ENCODE assay signal across 10 cellular contexts in genomic region chr1:32353886-32354570, GRCh38. TPM values are rescaled to one million over a fixed set of nuclear protein-coding genes. Genes with fewer than 3 reads are reported as not detected.
DNase-seq lines count a peak whose midpoint lies in the region; ATAC-seq, FAIRE-seq and TF ChIP-seq lines count a peak whose summit lies in the region.
"Had no signal": no experiment of that assay in that cellular context is flagged by ENCODE, and none has a peak within 500 bp of the region (broad histone marks: within the 10 kb centered on the region; RNA-seq: fewer than 3 reads in every experiment).

No MANE protein-coding gene starts in this region.

- H3K27me3 Mint-ChIP-seq in immature natural killer cell (ENCODE audit: low read depth in 3 of 3) = peaks cover 2 to 11% (median 5%) of the 10 kb centered on the region in 3 donors

- H3K4me1 ChIP-seq in body of pancreas = peaks cover 37% of the 10 kb centered on the region
- peaks cover 65% of the 10 kb centered on the region for H3K4me1 ChIP-seq in testis

- DNase-seq in SKM-1 treated with dmso at 0.1 percent for 144 hours (lab: John Stamatoyannopoulos, UW; ENCODE audit: unreplicated experiment) (peak; percentile 40), SKM-1 (lab: John Stamatoyannopoulos, UW; ENCODE audit: unreplicated experiment) (no peak), body of pancreas (peak in 3 of 4 donors; percentile 36 to 52 (median 42)), immature natural killer cell (no peak), testis (peak; percentile 96), urothelium cell line (ENCODE audit: low spot score) (no peak)
- no peak for DNase-seq in stimulated activated CD4-positive, alpha-beta T cell treated with anti-CD3 and anti-CD28 coated beads, Interleukin-1b, Interleukin-23, amount 100 ng/mL, for 48 hours
- DNase-seq: NCI-H345 had no signal

- no peak for FAIRE-seq in urothelium cell line (lab: Jason Lieb, UNC)
- FAIRE-seq: A549 had no signal

- H3K9me3 ChIP-seq in body of pancreas (no peaks in the 10 kb centered on the region), testis (no peaks in the 10 kb centered on the region)
- H3K9me3 ChIP-seq: A549 had no signal

- peak overlapping the region in 4 of 5 donors; percentile 22 to 74 (median 46) for H3K4me3 Mint-ChIP-seq in immature natural killer cell

- TF ChIP-seq POLR2A in body of pancreas (IDR thresholded peaks at IDR 0.05) = no peak
- TF ChIP-seq POLR2A in testis (IDR thresholded peaks at IDR 0.05) = no peak

- H3K27me3 ChIP-seq in body of pancreas (no peaks in the 10 kb centered on the region), testis (no peaks in the 10 kb centered on the region)

- intact Hi-C loops in body of pancreas (cut with DNase I) (no loop called here), testis (cut with DNase I; ENCODE audit: low total_unique reads) (no loop called here)

- no peaks in the 10 kb centered on the region for H3K9me3 Mint-ChIP-seq in immature natural killer cell

- no peak for ATAC-seq in body of pancreas
- no peak for ATAC-seq in GM21367 (IDR thresholded peaks at IDR 0.05; ENCODE audit: unreplicated experiment)
- ATAC-seq: A549 had no signal

- no peak overlapping the region for H3K4me3 ChIP-seq in body of pancreas
- H3K4me3 ChIP-seq in testis = no peak overlapping the region
- H3K4me3 ChIP-seq: A549 had no signal

- H3K36me3 ChIP-seq in body of pancreas (replicated peaks in 1 of 2; ENCODE audit: insufficient read depth in 1 of 2, low read depth in 2 of 2) (no peaks in the 10 kb centered on the region), testis (ENCODE audit: low read depth, missing control alignments) (no peaks in the 10 kb centered on the region)

- TF ChIP-seq CTCF in body of pancreas (IDR thresholded peaks at IDR 0.05) (no peak), testis (IDR thresholded peaks at IDR 0.05) (no peak)

- H3K36me3 Mint-ChIP-seq in immature natural killer cell = peaks cover 0 to 4% (median 0%) of the 10 kb centered on the region in 3 donors

- WGBS in body of pancreas, 2 donors = 46 to 48% methylated on average over 2 of the region's 2 CpGs
- WGBS in testis, 2 donors = 15 to 19% methylated on average over 2 of the region's 2 CpGs

- peak overlapping the region in 2 of 4 donors; percentile 18 to 96 for H3K27ac ChIP-seq in body of pancreas
- peak overlapping the region; percentile 96 to 98 for H3K27ac ChIP-seq in testis

- peaks cover 33 to 34% of the 10 kb centered on the region in 2 donors for H3K4me1 Mint-ChIP-seq in immature natural killer cell

- peak overlapping the region; percentile 5 to 73 (median 43) for H3K27ac Mint-ChIP-seq in immature natural killer cell

RNA-seq across cellular contexts. Expression of gene FAM229A, which starts 8.3 kb away (rescaled TPM):
- total RNA-seq in body of pancreas (10 to 100 TPM in 1 of 2 donors, 1 to 10 TPM in 1; 3.6 to 15.6 TPM), testis (100 to 1,000 TPM; 103 to 194 TPM)
- polyA plus RNA-seq in immature natural killer cell (under 1 TPM in 2 of 3 donors, not detected in 1; 0.09 to 0.17 TPM), testis (ENCODE audit: insufficient read depth, low read depth, low replicate concordance) (71.5 TPM)

RNA-seq across cellular contexts. Expression of gene TSSK3, which starts 8.3 kb away (rescaled TPM):
- total RNA-seq in body of pancreas (10 to 100 TPM in 1 of 2 donors, 1 to 10 TPM in 1; 1.8 to 12.2 TPM), testis (10 to 100 TPM; 25.7 to 72.9 TPM)
- polyA plus RNA-seq in immature natural killer cell (1 to 10 TPM in 1 of 3 donors, not detected in 2; 2.7 TPM), testis (ENCODE audit: insufficient read depth, low read depth, low replicate concordance) (55.6 TPM)

RNA-seq across cellular contexts. Expression of gene MARCKSL1, which starts 18.0 kb away (rescaled TPM):
- 10 to 100 TPM; 12.9 to 34.5 TPM for total RNA-seq in body of pancreas
- 10 to 100 TPM; 20.5 to 46.9 (median 27.7) TPM for polyA plus RNA-seq in immature natural killer cell
- total RNA-seq in testis = 100 to 1,000 TPM; 288 to 312 TPM
- 326 TPM for polyA plus RNA-seq in testis (ENCODE audit: insufficient read depth, low read depth, low replicate concordance)

RNA-seq across cellular contexts. Expression of gene BSDC1, which starts 40.2 kb away (rescaled TPM):
- total RNA-seq in body of pancreas (10 to 100 TPM; 53.2 to 83.7 TPM), testis (100 to 1,000 TPM; 160 to 234 TPM)
- polyA plus RNA-seq in immature natural killer cell (10 to 100 TPM; 33.9 to 50.3 (median 37.4) TPM), testis (ENCODE audit: insufficient read depth, low read depth, low replicate concordance) (130 TPM)

Comparison
In these comparisons a context has a peak if more than half of its experiments do, and no peak if none do; other contexts are left out.
1. DNase-seq: peak in SKM-1 treated with dmso at 0.1 percent for 144 hours (single experiment), body of pancreas (3 of 4) and testis (single experiment); none in SKM-1 (single experiment), immature natural killer cell (0 of 3), stimulated activated CD4-positive, alpha-beta T cell treated with anti-CD3 and anti-CD28 coated beads, Interleukin-1b, Interleukin-23, amount 100 ng/mL, for 48 hours (single experiment) and urothelium cell line (single experiment).
2. RNA of gene FAM229A, which starts 8.3 kb away (total RNA-seq): 103 to 194 TPM in testis; 3.6 to 15.6 TPM in body of pancreas; every median in the first group is over 4 times any median in the second.
3. RNA of gene MARCKSL1, which starts 18.0 kb away (total RNA-seq): 288 to 312 TPM in testis; 12.9 to 34.5 TPM in body of pancreas; every median in the first group is over 4 times any median in the second.